In the genomic region with DNA sequence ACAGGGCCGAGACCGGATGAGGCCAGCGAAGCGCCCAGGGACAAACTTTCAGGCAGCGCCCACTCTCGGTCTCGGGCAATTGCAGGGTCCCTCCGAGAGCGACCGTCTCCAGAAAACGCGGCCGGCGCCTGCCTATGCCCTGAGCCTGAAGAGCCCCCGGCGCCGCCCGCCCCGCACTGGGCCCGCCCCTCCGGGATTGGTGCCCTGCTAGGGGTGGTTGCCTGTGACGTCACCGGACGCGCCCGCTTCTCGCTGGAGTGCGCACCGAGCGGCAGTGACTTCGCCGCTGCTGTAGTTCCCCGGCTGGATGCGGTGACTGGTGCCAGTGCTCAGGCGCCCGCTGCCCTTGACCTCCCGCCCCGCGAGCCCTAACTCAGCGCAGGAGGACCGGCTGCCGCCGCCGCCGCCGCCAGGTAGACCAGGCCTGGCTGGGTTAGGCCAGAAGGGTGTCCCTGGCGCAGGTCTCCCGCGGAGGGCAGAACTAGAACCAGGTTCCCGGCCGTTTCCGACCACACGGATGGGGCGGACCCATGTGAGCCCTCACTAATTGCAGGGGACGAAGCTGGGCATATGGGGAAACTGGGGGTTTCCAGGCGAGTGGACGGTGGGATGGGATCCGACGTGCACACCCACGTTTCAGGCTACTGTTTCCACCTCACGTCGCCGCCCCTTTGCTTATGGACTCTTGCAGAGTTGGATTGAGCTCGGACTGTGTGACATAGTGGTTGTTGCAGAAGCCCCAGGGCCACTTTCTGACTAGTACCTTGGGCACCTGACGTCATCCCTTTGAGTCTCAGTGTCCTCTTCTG, we compare ENCODE assay signal across 8 cellular contexts. TPM values are rescaled to one million over a fixed set of nuclear protein-coding genes. Genes with fewer than 3 reads are reported as not detected.
A peak's percentile ranks its signal among the peaks of the same experiment; 100 is the strongest.
DNase-seq lines count a peak whose midpoint lies in the region; ATAC-seq, FAIRE-seq and TF ChIP-seq lines count a peak whose summit lies in the region.
"Not testable (repeated sequence)": the region's sequence is repeated elsewhere in the genome, so short reads cannot be mapped to it uniquely, and the experiment has no call there.

No MANE protein-coding gene starts in this region.

- not testable (repeated sequence) for H3K9me3 Mint-ChIP-seq in stimulated activated naive CD8-positive, alpha-beta T cell treated with anti-CD3 and anti-CD28 coated beads, Interleukin-15, Interleukin-2, amounts not matched to agents 100 ng/mL and 50 ng/mL, for 24 hours

- not testable (repeated sequence) for H3K36me3 ChIP-seq in brain microvascular endothelial cell (replicated peaks); right atrium auricular region; pancreas

- H3K27me3 Mint-ChIP-seq in stimulated activated naive CD8-positive, alpha-beta T cell treated with anti-CD3 and anti-CD28 coated beads, Interleukin-15, Interleukin-2, amounts not matched to agents 100 ng/mL and 50 ng/mL, for 24 hours, result peaks cover 18% of the 10 kb centered on the region

- intact Hi-C loops in pancreas (cut with DNase I), result loop anchor here in 1 of 3 donors (10.0 kb wide), 1 partner anchor 114 kb away; no protein-coding TSS in a partner anchor

- not testable (repeated sequence) for FAIRE-seq in pancreas (lab: Jason Lieb, UNC)

- H3K4me1 Mint-ChIP-seq in stimulated activated naive CD8-positive, alpha-beta T cell treated with anti-CD3 and anti-CD28 coated beads, Interleukin-15, Interleukin-2, amounts not matched to agents 100 ng/mL and 50 ng/mL, for 24 hours (ENCODE audit: low read depth), result peaks cover 13% of the 10 kb centered on the region

- not testable (repeated sequence) for H3K27ac Mint-ChIP-seq in stimulated activated naive CD8-positive, alpha-beta T cell treated with anti-CD3 and anti-CD28 coated beads, Interleukin-15, Interleukin-2, amounts not matched to agents 100 ng/mL and 50 ng/mL, for 24 hours

- DNase-seq in ELF-1 (ENCODE audit: low read depth, low spot score) (peak; percentile 83), HS-27A (ENCODE audit: low read depth) (peak; percentile 42), brain microvascular endothelial cell (peak; percentile 74), right atrium auricular region (ENCODE audit: low spot score) (peak; percentile 97), pancreas (peak; percentile 94 to 99 (median 98))
- DNase-seq in activated CD4-positive, CD25-positive, alpha-beta regulatory T cell treated with anti-CD3 and anti-CD28 coated beads, Interleukin-2, amount 50 U/mL, for 72 hours, result peak; percentile 92

- not testable (repeated sequence) for H3K9me3 ChIP-seq in right atrium auricular region, pancreas

- in situ Hi-C loops in brain microvascular endothelial cell (cut with HindIII; ENCODE audit: low pct_ligation_motif_present, low sequenced_read_pairs), result not testable (repeated sequence)

- H3K27me3 ChIP-seq in brain microvascular endothelial cell (replicated peaks); right atrium auricular region; pancreas: not testable (repeated sequence)

- H3K36me3 Mint-ChIP-seq in stimulated activated naive CD8-positive, alpha-beta T cell treated with anti-CD3 and anti-CD28 coated beads, Interleukin-15, Interleukin-2, amounts not matched to agents 100 ng/mL and 50 ng/mL, for 24 hours (ENCODE audit: low read depth), result not testable (repeated sequence)

- H3K27ac ChIP-seq in brain microvascular endothelial cell, result not testable (repeated sequence)
- H3K27ac ChIP-seq in right atrium auricular region (peak overlapping the region; percentile 73 to 90), pancreas (peak overlapping the region; percentile 73 to 81 (median 78))

- not testable (repeated sequence) for TF ChIP-seq CTCF in brain microvascular endothelial cell (IDR thresholded peaks at IDR 0.05; ENCODE audit: low read depth, low read length, missing control alignments); right atrium auricular region (IDR thresholded peaks at IDR 0.05); pancreas (IDR thresholded peaks at IDR 0.05)

- peak overlapping the region; percentile 80 for H3K4me3 Mint-ChIP-seq in stimulated activated naive CD8-positive, alpha-beta T cell treated with anti-CD3 and anti-CD28 coated beads, Interleukin-15, Interleukin-2, amounts not matched to agents 100 ng/mL and 50 ng/mL, for 24 hours

- peaks cover 0 to 10% of the 10 kb centered on the region in 2 donors for H3K4me1 ChIP-seq in right atrium auricular region
- not testable (repeated sequence) for H3K4me1 ChIP-seq in pancreas

- WGBS in pancreas, 2 donors, result 0% methylated on average over 27 to 34 of the region's 65 CpGs

- ATAC-seq in GM21723 (IDR thresholded peaks at IDR 0.05; ENCODE audit: unreplicated experiment), result peak; percentile 99
- ATAC-seq in pancreas, result peak; percentile 98 to 100 (median 98)

- peak overlapping the region; percentile 40 for H3K4me3 ChIP-seq in brain microvascular endothelial cell (ENCODE audit: low read depth, low read length)
- H3K4me3 ChIP-seq in right atrium auricular region, result peak overlapping the region; percentile 35 to 60
- H3K4me3 ChIP-seq in pancreas, result peak overlapping the region; percentile 35 to 58 (median 46)

RNA-seq across cellular contexts. Expression of a gene that starts 18.9 kb away (rescaled TPM):
- 10 to 100 TPM in 1 of 2 donors, 1 to 10 TPM in 1; 4.1 to 11.1 TPM for total RNA-seq in right atrium auricular region
- 10 to 100 TPM in 5 of 6 donors, 1 to 10 TPM in 1; 6.2 to 36.2 (median 14.8) TPM for total RNA-seq in pancreas
- polyA plus RNA-seq in pancreas, result 1 to 10 TPM; 2.2 to 5.3 TPM

RNA-seq across cellular contexts. Expression of a gene that starts 24.2 kb away (rescaled TPM):
- 1 to 10 TPM; 1.8 to 3.9 TPM for total RNA-seq in right atrium auricular region
- 1 to 10 TPM in 4 of 6 donors, under 1 TPM in 2; 0.23 to 2.0 (median 1.4) TPM for total RNA-seq in pancreas
- 1 to 10 TPM in 1 of 2 donors, under 1 TPM in 1; 0.80 to 5.0 TPM for polyA plus RNA-seq in pancreas

Comparison
In these comparisons a context has a peak if more than half of its experiments do, and no peak if none do; other contexts are left out.
1. DNase-seq: peak in every context shown above with its lines; median percentile 98 in pancreas; 97 in right atrium auricular region; 92 in activated CD4-positive, CD25-positive, alpha-beta regulatory T cell treated with anti-CD3 and anti-CD28 coated beads, Interleukin-2, amount 50 U/mL, for 72 hours; 83 in ELF-1; 74 in brain microvascular endothelial cell; 42 in HS-27A.